Comparison of ENCODE assay signal across 21 cellular contexts in the genomic region with DNA sequence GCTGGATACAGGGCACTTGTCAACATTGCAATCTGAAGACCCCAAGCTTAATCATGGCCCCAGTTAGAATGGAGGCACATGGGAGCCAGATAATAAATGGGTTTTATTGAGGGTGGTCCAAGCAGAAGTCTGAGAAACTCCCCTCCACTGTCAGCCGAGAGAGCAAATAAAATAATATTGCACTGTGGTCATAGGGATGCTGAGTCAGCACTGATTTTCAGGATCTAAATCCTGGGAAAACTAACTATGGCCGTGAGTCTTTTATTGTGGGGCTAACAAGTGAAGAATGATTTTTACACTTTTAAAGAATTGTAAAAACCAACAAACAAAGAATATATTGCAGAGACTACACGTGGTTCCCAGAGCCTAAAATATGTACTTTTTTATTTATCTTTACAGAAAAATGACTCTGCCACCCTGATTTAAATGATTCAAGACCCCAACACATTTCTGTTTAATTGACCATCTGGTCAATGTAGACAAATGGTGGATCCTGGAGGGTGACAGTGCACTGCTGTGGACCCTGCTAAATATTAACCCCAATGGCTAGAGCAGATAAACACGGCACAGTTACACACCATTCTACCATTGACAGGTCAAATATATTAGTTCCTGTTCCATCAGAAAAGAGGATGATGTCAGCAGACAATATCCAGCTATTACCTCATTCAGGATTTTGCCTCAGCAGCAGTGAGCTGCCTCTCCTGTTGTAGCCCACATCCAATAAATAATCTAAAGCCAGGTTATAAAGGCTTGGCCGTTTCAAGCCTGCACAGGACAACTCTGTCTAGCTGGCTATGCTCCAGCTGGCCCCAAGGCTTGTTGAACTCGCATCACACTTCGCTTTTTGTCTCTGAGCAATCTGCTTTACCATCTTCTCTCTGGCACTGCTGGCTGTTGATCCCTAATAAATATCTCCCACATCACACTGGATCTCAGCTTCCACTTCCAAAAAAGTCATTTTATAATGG. TPM values are rescaled to one million over a fixed set of nuclear protein-coding genes. Genes with fewer than 3 reads are reported as not detected.
"Had no signal": no experiment of that assay in that cellular context is flagged by ENCODE, and none has a peak within 500 bp of the region (broad histone marks: within the 10 kb centered on the region; RNA-seq: fewer than 3 reads in every experiment).

No MANE protein-coding gene starts in this region.

- FAIRE-seq: endothelial cell of umbilical vein had no signal

- H3K36me3 ChIP-seq: ascending aorta, cardiac muscle cell, esophagus squamous epithelium, right atrium auricular region, thyroid gland had no signal

- DNase-seq: activated CD4-positive, alpha-beta T cell treated with anti-CD3 and anti-CD28 coated beads, Interleukin-2, amount 10 ng/mL, durations not matched to agents 7 days and 5 days; activated CD8-positive, alpha-beta memory T cell treated with anti-CD3 and anti-CD28 coated beads, Interleukin-2, amount 50 U/mL, for 48 hours; activated gamma-delta T cell; dermis blood vessel endothelial cell; effector memory CD4-positive, alpha-beta T cell; esophagus squamous epithelium; stimulated activated CD4-positive, alpha-beta T cell treated with anti-CD3 and anti-CD28 coated beads, Interleukin-2, amount 100 ng/mL, for 24 hours; stimulated activated naive CD4-positive, alpha-beta T cell treated with Interleukin-2 at 50 U/mL for 16 hours; T1000; thyroid gland had no signal

- H3K4me1 ChIP-seq: ascending aorta, esophagus squamous epithelium, right atrium auricular region, thyroid gland had no signal

- H3K36me3 Mint-ChIP-seq: activated naive CD4-positive, alpha-beta T cell treated with anti-CD3 and anti-CD28 coated beads, Interleukin-2, amount 50 U/mL, for 24 hours; mesothelial cell of epicardium had no signal

- H3K27ac Mint-ChIP-seq: activated CD4-positive, alpha-beta T cell treated with anti-CD3 and anti-CD28 coated beads, Interleukin-2, amount 10 ng/mL, durations not matched to agents 7 days and 5 days; activated naive CD4-positive, alpha-beta T cell treated with anti-CD3 and anti-CD28 coated beads, Interleukin-2, amount 50 U/mL, for 24 hours; mesothelial cell of epicardium had no signal

- H3K4me1 Mint-ChIP-seq: activated CD4-positive, alpha-beta T cell treated with anti-CD3 and anti-CD28 coated beads, Interleukin-2, amount 10 ng/mL, durations not matched to agents 7 days and 5 days; activated naive CD4-positive, alpha-beta T cell treated with anti-CD3 and anti-CD28 coated beads, Interleukin-2, amount 50 U/mL, for 24 hours; mesothelial cell of epicardium; neural crest cell had no signal

- H3K4me3 ChIP-seq: ascending aorta, cardiac muscle cell, esophagus squamous epithelium, right atrium auricular region, thyroid gland had no signal

- H3K27me3 ChIP-seq: ascending aorta, cardiac muscle cell, esophagus squamous epithelium, right atrium auricular region, thyroid gland had no signal

- H3K9me3 Mint-ChIP-seq: activated CD4-positive, alpha-beta T cell treated with anti-CD3 and anti-CD28 coated beads, Interleukin-2, amount 10 ng/mL, durations not matched to agents 7 days and 5 days; activated naive CD4-positive, alpha-beta T cell treated with anti-CD3 and anti-CD28 coated beads, Interleukin-2, amount 50 U/mL, for 24 hours; mesothelial cell of epicardium; neural crest cell had no signal

- H3K4me3 Mint-ChIP-seq: activated CD4-positive, alpha-beta T cell treated with anti-CD3 and anti-CD28 coated beads, Interleukin-2, amount 10 ng/mL, durations not matched to agents 7 days and 5 days; activated naive CD4-positive, alpha-beta T cell treated with anti-CD3 and anti-CD28 coated beads, Interleukin-2, amount 50 U/mL, for 24 hours; mesothelial cell of epicardium; neural crest cell had no signal

- H3K9me3 ChIP-seq: ascending aorta, esophagus squamous epithelium, right atrium auricular region, thyroid gland had no signal

- H3K27ac ChIP-seq: ascending aorta, cardiac muscle cell, esophagus squamous epithelium, right atrium auricular region, thyroid gland had no signal

- H3K27me3 Mint-ChIP-seq: activated CD4-positive, alpha-beta T cell treated with anti-CD3 and anti-CD28 coated beads, Interleukin-2, amount 10 ng/mL, durations not matched to agents 7 days and 5 days; activated naive CD4-positive, alpha-beta T cell treated with anti-CD3 and anti-CD28 coated beads, Interleukin-2, amount 50 U/mL, for 24 hours had no signal

RNA-seq across cellular contexts. Expression of a gene that starts 31.4 kb away (rescaled TPM):
- total RNA-seq: activated CD4-positive, alpha-beta T cell treated with anti-CD3 and anti-CD28 coated beads, Interleukin-2, amount 10 ng/mL, durations not matched to agents 7 days and 5 days; ascending aorta; chondrocyte; dermis blood vessel endothelial cell; endothelial cell of umbilical vein; liver; mesothelial cell of epicardium; skeletal muscle tissue; T-helper 1 cell treated with Interleukin-12 subunit alpha and Interleukin-12 subunit beta and Interleukin-4 antibody, amounts not matched to agents 30 ng/mL and 1 ng/mL, for 36 hours had no signal
- polyA plus RNA-seq: endothelial cell of umbilical vein, liver had no signal
